In genomic region chr17:2336215-2337151, GRCh38 we compare ENCODE assay signal across 1 cellular context.
TF ChIP-seq lines count a peak whose summit lies in the region.

TSR1 (minus strand) TSS chr17:2336457; CDS start chr17:2336427, 30 bp downstream.

TF ChIP-seq in HEK293, 187 proteins besides CTCF, POLR2A, EP300 and RAD21 (continued from another document and continues in another):
- TF ChIP-seq, protein P1, sequence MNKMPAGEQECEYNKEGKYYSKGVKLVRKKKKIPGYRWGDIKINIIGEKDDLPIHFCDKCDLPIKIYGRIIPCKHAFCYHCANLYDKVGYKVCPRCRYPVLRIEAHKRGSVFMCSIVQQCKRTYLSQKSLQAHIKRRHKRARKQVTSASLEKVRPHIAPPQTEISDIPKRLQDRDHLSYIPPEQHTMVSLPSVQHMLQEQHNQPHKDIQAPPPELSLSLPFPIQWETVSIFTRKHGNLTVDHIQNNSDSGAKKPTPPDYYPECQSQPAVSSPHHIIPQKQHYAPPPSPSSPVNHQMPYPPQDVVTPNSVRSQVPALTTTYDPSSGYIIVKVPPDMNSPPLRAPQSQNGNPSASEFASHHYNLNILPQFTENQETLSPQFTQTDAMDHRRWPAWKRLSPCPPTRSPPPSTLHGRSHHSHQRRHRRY (tag by site-specific recombination; IDR thresholded peaks at IDR 0.05): no peak
- no peak for TF ChIP-seq ELK4 (IDR thresholded peaks at IDR 0.05; ENCODE audit: borderline replicate concordance, low read depth, low read length)
- no peak for TF ChIP-seq ZNF768 (tag by site-specific recombination; IDR thresholded peaks at IDR 0.05)
- TF ChIP-seq ZNF18 (tag by site-specific recombination; IDR thresholded peaks at IDR 0.05): 0 out of 2 replicates have a peak, but pooled peaks have one; percentile 13
- peak; percentile 53; the same call in 1 of the 2 replicates for TF ChIP-seq ZNF394 (tag by site-specific recombination; IDR thresholded peaks at IDR 0.05; ENCODE audit: borderline replicate concordance)
- peak; percentile 45; the same call in 1 of the 2 replicates for TF ChIP-seq ZBTB21 (tag by site-specific recombination; IDR thresholded peaks at IDR 0.05)
- peak; percentile 21; the same call in 1 of the 2 replicates for TF ChIP-seq ZNF324 (tag by site-specific recombination; IDR thresholded peaks at IDR 0.05)
- peak; percentile 80; the same call in 1 of the 2 replicates for TF ChIP-seq ZNF501 (tag by site-specific recombination; IDR thresholded peaks at IDR 0.05)
- TF ChIP-seq ZNF302 (tag by site-specific recombination; IDR thresholded peaks at IDR 0.05; ENCODE audit: low read depth): no peak
- no peak for TF ChIP-seq ZNF510 (tag by site-specific recombination; IDR thresholded peaks at IDR 0.05; ENCODE audit: insufficient replicate concordance)
- TF ChIP-seq, protein P2, sequence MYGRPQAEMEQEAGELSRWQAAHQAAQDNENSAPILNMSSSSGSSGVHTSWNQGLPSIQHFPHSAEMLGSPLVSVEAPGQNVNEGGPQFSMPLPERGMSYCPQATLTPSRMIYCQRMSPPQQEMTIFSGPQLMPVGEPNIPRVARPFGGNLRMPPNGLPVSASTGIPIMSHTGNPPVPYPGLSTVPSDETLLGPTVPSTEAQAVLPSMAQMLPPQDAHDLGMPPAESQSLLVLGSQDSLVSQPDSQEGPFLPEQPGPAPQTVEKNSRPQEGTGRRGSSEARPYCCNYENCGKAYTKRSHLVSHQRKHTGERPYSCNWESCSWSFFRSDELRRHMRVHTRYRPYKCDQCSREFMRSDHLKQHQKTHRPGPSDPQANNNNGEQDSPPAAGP (tag by site-specific recombination; IDR thresholded peaks at IDR 0.05): no peak; the same call in 1 of the 2 replicates
- TF ChIP-seq ZNF600 (tag by site-specific recombination; IDR thresholded peaks at IDR 0.05): peak; percentile 83
- TF ChIP-seq ZNF596 (tag by site-specific recombination; IDR thresholded peaks at IDR 0.05): no peak
- no peak for TF ChIP-seq ZNF449 (tag by site-specific recombination; IDR thresholded peaks at IDR 0.05)
- TF ChIP-seq WT1 (tag by site-specific recombination; IDR thresholded peaks at IDR 0.05): no peak
- no peak for TF ChIP-seq ZNF391 (tag by site-specific recombination; IDR thresholded peaks at IDR 0.05; ENCODE audit: borderline replicate concordance, low read depth)
- TF ChIP-seq TCF7L2 (IDR thresholded peaks at IDR 0.05; ENCODE audit: borderline replicate concordance, low read depth, low read length): no peak
- no peak for TF ChIP-seq MYNN (tag by site-specific recombination; IDR thresholded peaks at IDR 0.05; ENCODE audit: borderline replicate concordance)
- no peak for TF ChIP-seq FEZF1 (tag by site-specific recombination; IDR thresholded peaks at IDR 0.05)
- no peak for TF ChIP-seq ZNF214 (tag by site-specific recombination; IDR thresholded peaks at IDR 0.05; ENCODE audit: borderline replicate concordance)
- no peak for TF ChIP-seq ZNF146 (tag by site-specific recombination; IDR thresholded peaks at IDR 0.05)
- TF ChIP-seq, protein P3, sequence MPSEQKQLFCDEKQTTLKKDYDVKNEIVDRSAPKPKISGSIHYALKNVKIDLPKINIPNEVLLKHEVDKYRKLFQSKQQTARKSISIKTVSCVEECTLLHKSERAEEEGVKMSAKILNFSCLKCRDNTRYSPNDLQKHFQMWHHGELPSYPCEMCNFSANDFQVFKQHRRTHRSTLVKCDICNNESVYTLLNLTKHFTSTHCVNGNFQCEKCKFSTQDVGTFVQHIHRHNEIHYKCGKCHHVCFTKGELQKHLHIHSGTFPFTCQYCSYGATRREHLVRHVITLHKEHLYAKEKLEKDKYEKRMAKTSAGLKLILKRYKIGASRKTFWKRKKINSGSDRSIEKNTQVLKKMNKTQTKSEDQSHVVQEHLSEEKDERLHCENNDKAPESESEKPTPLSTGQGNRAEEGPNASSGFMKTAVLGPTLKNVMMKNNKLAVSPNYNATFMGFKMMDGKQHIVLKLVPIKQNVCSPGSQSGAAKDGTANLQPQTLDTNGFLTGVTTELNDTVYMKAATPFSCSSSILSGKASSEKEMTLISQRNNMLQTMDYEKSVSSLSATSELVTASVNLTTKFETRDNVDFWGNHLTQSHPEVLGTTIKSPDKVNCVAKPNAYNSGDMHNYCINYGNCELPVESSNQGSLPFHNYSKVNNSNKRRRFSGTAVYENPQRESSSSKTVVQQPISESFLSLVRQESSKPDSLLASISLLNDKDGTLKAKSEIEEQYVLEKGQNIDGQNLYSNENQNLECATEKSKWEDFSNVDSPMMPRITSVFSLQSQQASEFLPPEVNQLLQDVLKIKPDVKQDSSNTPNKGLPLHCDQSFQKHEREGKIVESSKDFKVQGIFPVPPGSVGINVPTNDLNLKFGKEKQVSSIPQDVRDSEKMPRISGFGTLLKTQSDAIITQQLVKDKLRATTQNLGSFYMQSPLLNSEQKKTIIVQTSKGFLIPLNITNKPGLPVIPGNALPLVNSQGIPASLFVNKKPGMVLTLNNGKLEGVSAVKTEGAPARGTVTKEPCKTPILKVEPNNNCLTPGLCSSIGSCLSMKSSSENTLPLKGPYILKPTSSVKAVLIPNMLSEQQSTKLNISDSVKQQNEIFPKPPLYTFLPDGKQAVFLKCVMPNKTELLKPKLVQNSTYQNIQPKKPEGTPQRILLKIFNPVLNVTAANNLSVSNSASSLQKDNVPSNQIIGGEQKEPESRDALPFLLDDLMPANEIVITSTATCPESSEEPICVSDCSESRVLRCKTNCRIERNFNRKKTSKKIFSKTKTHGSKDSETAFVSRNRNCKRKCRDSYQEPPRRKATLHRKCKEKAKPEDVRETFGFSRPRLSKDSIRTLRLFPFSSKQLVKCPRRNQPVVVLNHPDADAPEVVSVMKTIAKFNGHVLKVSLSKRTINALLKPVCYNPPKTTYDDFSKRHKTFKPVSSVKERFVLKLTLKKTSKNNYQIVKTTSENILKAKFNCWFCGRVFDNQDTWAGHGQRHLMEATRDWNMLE (tag by site-specific recombination; conservative IDR thresholded peaks at IDR 0.05; ENCODE audit: low read depth): peak; percentile 91
- TF ChIP-seq PATZ1 (tag by site-specific recombination; IDR thresholded peaks at IDR 0.05): peak; percentile 68
- peak; percentile 76 for TF ChIP-seq ZXDB (tag by site-specific recombination; IDR thresholded peaks at IDR 0.05)
- TF ChIP-seq ZNF701 (tag by site-specific recombination; IDR thresholded peaks at IDR 0.05): no peak
- peak; percentile 99 for TF ChIP-seq ZNF335 (tag by site-specific recombination; conservative IDR thresholded peaks at IDR 0.05)
- TF ChIP-seq ATF2 (tag by site-specific recombination; IDR thresholded peaks at IDR 0.05; ENCODE audit: low read depth): no peak
- no peak for TF ChIP-seq ZBTB10 (tag by site-specific recombination; IDR thresholded peaks at IDR 0.05)
- TF ChIP-seq, protein P4, sequence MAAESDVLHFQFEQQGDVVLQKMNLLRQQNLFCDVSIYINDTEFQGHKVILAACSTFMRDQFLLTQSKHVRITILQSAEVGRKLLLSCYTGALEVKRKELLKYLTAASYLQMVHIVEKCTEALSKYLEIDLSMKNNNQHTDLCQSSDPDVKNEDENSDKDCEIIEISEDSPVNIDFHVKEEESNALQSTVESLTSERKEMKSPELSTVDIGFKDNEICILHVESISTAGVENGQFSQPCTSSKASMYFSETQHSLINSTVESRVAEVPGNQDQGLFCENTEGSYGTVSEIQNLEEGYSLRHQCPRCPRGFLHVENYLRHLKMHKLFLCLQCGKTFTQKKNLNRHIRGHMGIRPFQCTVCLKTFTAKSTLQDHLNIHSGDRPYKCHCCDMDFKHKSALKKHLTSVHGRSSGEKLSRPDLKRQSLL (tag by site-specific recombination; IDR thresholded peaks at IDR 0.05): no peak
- TF ChIP-seq BCL11A (tag by site-specific recombination; IDR thresholded peaks at IDR 0.05; ENCODE audit: low read depth): no peak
- no peak for TF ChIP-seq MEIS1 (CRISPR knock-in tag; IDR thresholded peaks at IDR 0.05; ENCODE audit: borderline replicate concordance)
- TF ChIP-seq ZNF416 (tag by site-specific recombination; IDR thresholded peaks at IDR 0.05): no peak
- TF ChIP-seq, protein P5, sequence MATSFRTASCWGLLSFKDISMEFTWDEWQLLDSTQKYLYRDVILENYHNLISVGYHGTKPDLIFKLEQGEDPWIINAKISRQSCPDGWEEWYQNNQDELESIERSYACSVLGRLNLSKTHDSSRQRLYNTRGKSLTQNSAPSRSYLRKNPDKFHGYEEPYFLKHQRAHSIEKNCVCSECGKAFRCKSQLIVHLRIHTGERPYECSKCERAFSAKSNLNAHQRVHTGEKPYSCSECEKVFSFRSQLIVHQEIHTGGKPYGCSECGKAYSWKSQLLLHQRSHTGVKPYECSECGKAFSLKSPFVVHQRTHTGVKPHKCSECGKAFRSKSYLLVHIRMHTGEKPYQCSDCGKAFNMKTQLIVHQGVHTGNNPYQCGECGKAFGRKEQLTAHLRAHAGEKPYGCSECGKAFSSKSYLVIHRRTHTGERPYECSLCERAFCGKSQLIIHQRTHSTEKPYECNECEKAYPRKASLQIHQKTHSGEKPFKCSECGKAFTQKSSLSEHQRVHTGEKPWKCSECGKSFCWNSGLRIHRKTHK (tag by site-specific recombination; IDR thresholded peaks at IDR 0.05): no peak
- TF ChIP-seq KLF9 (tag by site-specific recombination; IDR thresholded peaks at IDR 0.05; ENCODE audit: low read depth): peak; percentile 88
- TF ChIP-seq ZNF221 (tag by site-specific recombination; IDR thresholded peaks at IDR 0.05; ENCODE audit: borderline replicate concordance): no peak
- no peak for TF ChIP-seq SCRT2 (tag by site-specific recombination; IDR thresholded peaks at IDR 0.05)
